In genomic region chr1:8185400-8185799, GRCh38 we compare ENCODE assay signal across 2 cellular contexts.
TF ChIP-seq lines count a peak whose summit lies in the region.

No MANE protein-coding gene starts in this region.

TF ChIP-seq in IMR-90, 13 proteins besides CTCF, POLR2A, EP300 and RAD21:
- no peak for TF ChIP-seq FOS (IDR thresholded peaks at IDR 0.05; ENCODE audit: low read depth, low read length)
- no peak for TF ChIP-seq MAFK (IDR thresholded peaks at IDR 0.05; ENCODE audit: low read depth, low read length)

TF ChIP-seq in HepG2, 621 proteins besides CTCF, POLR2A, EP300 and RAD21:
- TF ChIP-seq ZNF629 (CRISPR knock-in tag; conservative IDR thresholded peaks at IDR 0.05) (peak; percentile 74), HDAC2 (CRISPR knock-in tag; IDR thresholded peaks at IDR 0.05) (no peak)
